21 cellular contexts compared by ENCODE assay signal in genomic region chr13:21852043-21852442, GRCh38.
DNase-seq lines count a peak whose midpoint lies in the region; ATAC-seq, FAIRE-seq and TF ChIP-seq lines count a peak whose summit lies in the region.
"Had no signal": no experiment of that assay in that cellular context is flagged by ENCODE, and none has a peak within 500 bp of the region (broad histone marks: within the 10 kb centered on the region; RNA-seq: fewer than 3 reads in every experiment).

No MANE protein-coding gene starts in this region.

- H3K4me2 ChIP-seq in IMR-90 (ENCODE audit: low read depth, low read length): no peak overlapping the region
- H3K4me2 ChIP-seq: A549, PC-9 had no signal

- no peak overlapping the region for H3K23ac ChIP-seq in IMR-90 (ENCODE audit: low read depth, low read length)

- H3K9ac ChIP-seq in IMR-90 (ENCODE audit: low read depth, low read length): no peak overlapping the region

- H3K27ac ChIP-seq in IMR-90 (ENCODE audit: insufficient read depth, low read length) (no peak overlapping the region), uterus (peak overlapping the region; percentile 45 to 56)
- H3K27ac ChIP-seq: A549, HL-60, PC-9 had no signal

- no peak overlapping the region for H2AK5ac ChIP-seq in IMR-90 (ENCODE audit: low read depth, low read length)

- H3K36me3 Mint-ChIP-seq in stimulated activated effector memory CD8-positive, alpha-beta T cell treated with anti-CD3 and anti-CD28 coated beads, Interleukin-12 subunit alpha, Interleukin-12 subunit beta, amount 100 ng/mL, for 72 hours: no peaks in the 10 kb centered on the region

- CTCF ChIA-PET in IMR-90 (lab: Yijun Ruan, JAX): no interaction called here

- intact Hi-C loops in IMR-90 (cut with micrococcal nuclease) (no loop called here), uterus (cut with DNase I; ENCODE audit: low total_unique reads) (no loop called here)

- H3K79me1 ChIP-seq in IMR-90 (ENCODE audit: low read depth in 1 of 2, low read length in 2 of 2): no peaks in the 10 kb centered on the region

- H2AK9ac ChIP-seq in IMR-90 (replicated peaks; ENCODE audit: low read depth, low read length, poor library complexity): no peak overlapping the region

- H3K27ac Mint-ChIP-seq in stimulated activated effector memory CD8-positive, alpha-beta T cell treated with anti-CD3 and anti-CD28 coated beads, Interleukin-12 subunit alpha, Interleukin-12 subunit beta, amount 100 ng/mL, for 72 hours: no peak overlapping the region

- POLR2A ChIA-PET in IMR-90 (lab: Charles Lee; ENCODE audit: unreplicated experiment): no interaction called here

- H2BK20ac ChIP-seq in IMR-90 (ENCODE audit: low read depth, low read length): no peak overlapping the region

- H3K14ac ChIP-seq in IMR-90 (replicated peaks; ENCODE audit: low read depth, low read length): no peak overlapping the region

- DNase-seq in AG20443 (ENCODE audit: low spot score) (peak; percentile 63), IMR-90 (peak; percentile 9), bronchial epithelial cell (ENCODE audit: low read depth) (peak; percentile 58), uterus (no peak), HK-2 (ENCODE audit: unreplicated experiment) (no peak), OCI-M1 (lab: John Stamatoyannopoulos, UW) (no peak)
- DNase-seq in stimulated activated effector memory CD8-positive, alpha-beta T cell treated with anti-CD3 and anti-CD28 coated beads, Interleukin-12 subunit alpha, Interleukin-12 subunit beta, amount 100 ng/mL, for 72 hours (ENCODE audit: low spot score in 2 of 2): no peak
- DNase-seq: GOT3; NCI-H1105 treated with DMSO at 0.1 percent for 48 hours; NCI-H146; NCI-H2029; NCI-H446 treated with DMSO at 0.1 percent for 48 hours; NCI-H526; NCI-H82; NK-92 treated with Interleukin-12 subunit alpha and Interleukin-12 subunit beta, amount 100 ng/mL, for 24 hours; PC-9; SHP77; T-helper 1 cell had no signal

- H2BK120ac ChIP-seq in IMR-90 (ENCODE audit: low read depth, low read length): no peak overlapping the region

- H2BK15ac ChIP-seq in IMR-90 (ENCODE audit: low read depth, low read length): no peak overlapping the region

- WGBS in IMR-90 (ENCODE audit: extremely low coverage in 2 of 2, insufficient read length in 1 of 2), 2 experiments: no CpG with 5 or more reads among the region's 1 CpG

- H3K36me3 ChIP-seq in IMR-90 (ENCODE audit: control insufficient read depth, insufficient read depth, low read length): no peaks in the 10 kb centered on the region
- H3K36me3 ChIP-seq in bronchial epithelial cell (ENCODE audit: control insufficient read depth, insufficient read depth, low read length): no peaks in the 10 kb centered on the region
- H3K36me3 ChIP-seq in uterus: no peaks in the 10 kb centered on the region
- H3K36me3 ChIP-seq: HAP-1 had no signal

- H4K5ac ChIP-seq in IMR-90 (ENCODE audit: low read depth, low read length): no peak overlapping the region

- H3K4me1 Mint-ChIP-seq in stimulated activated effector memory CD8-positive, alpha-beta T cell treated with anti-CD3 and anti-CD28 coated beads, Interleukin-12 subunit alpha, Interleukin-12 subunit beta, amount 100 ng/mL, for 72 hours: peaks cover 12% of the 10 kb centered on the region

- H3K18ac ChIP-seq in IMR-90 (ENCODE audit: low read depth, low read length): no peak overlapping the region; the same call in 1 of the 2 replicates

- H3K9me1 ChIP-seq in IMR-90 (ENCODE audit: insufficient read depth, low read length): 0 out of 2 replicates have a peak, but pooled peaks cover 3% of the 10 kb centered on the region

- H2BK5ac ChIP-seq in IMR-90 (ENCODE audit: low read depth, low read length, poor library complexity, severe bottlenecking): no peak overlapping the region

- H3K9me3 Mint-ChIP-seq in stimulated activated effector memory CD8-positive, alpha-beta T cell treated with anti-CD3 and anti-CD28 coated beads, Interleukin-12 subunit alpha, Interleukin-12 subunit beta, amount 100 ng/mL, for 72 hours: no peaks in the 10 kb centered on the region

- no peak for TF ChIP-seq RAD21 in IMR-90 (IDR thresholded peaks at IDR 0.05; ENCODE audit: low read length)

- no TSS peak for BruUV-seq in IMR-90 (replicated peaks; lab: Mats Ljungman, UMichigan)

- no peaks in the 10 kb centered on the region for H3K9me3 ChIP-seq in IMR-90 (ENCODE audit: control insufficient read depth, insufficient read depth, low read length)
- H3K9me3 ChIP-seq in uterus: no peaks in the 10 kb centered on the region
- H3K9me3 ChIP-seq: A549 had no signal

- H3K56ac ChIP-seq in IMR-90 (ENCODE audit: extremely low read depth, insufficient read depth, low read length): no peak overlapping the region

- no peak overlapping the region for H2AFZ ChIP-seq in IMR-90 (replicated peaks; ENCODE audit: low read length, poor library complexity)
- H2AFZ ChIP-seq: PC-9 had no signal

- peak; percentile 32 for ATAC-seq in IMR-90 (ENCODE audit: low read depth)
- ATAC-seq in stimulated activated effector memory CD8-positive, alpha-beta T cell treated with anti-CD3 and anti-CD28 coated beads, Interleukin-12 subunit alpha, Interleukin-12 subunit beta, amount 100 ng/mL, for 72 hours: no peak
- ATAC-seq: A549 had no signal

- H3K4me3 Mint-ChIP-seq in stimulated activated effector memory CD8-positive, alpha-beta T cell treated with anti-CD3 and anti-CD28 coated beads, Interleukin-12 subunit alpha, Interleukin-12 subunit beta, amount 100 ng/mL, for 72 hours: no peak overlapping the region

- TF ChIP-seq CTCF in IMR-90 (conservative IDR thresholded peaks at IDR 0.05; ENCODE audit: low read depth, low read length) (no peak), bronchial epithelial cell (IDR thresholded peaks at IDR 0.05; ENCODE audit: insufficient read depth, low read length, severe bottlenecking) (no peak), uterus (IDR thresholded peaks at IDR 0.05) (no peak)

- H4K20me1 ChIP-seq in IMR-90 (ENCODE audit: insufficient read depth, low read length): no peaks in the 10 kb centered on the region

- no peak for TF ChIP-seq POLR2A in IMR-90 (IDR thresholded peaks at IDR 0.05; ENCODE audit: low read depth, low read length)
- no peak for TF ChIP-seq POLR2A in uterus (IDR thresholded peaks at IDR 0.05)

- no peaks in the 10 kb centered on the region for H3K27me3 ChIP-seq in IMR-90 (ENCODE audit: control insufficient read depth, insufficient read depth, low read length)
- H3K27me3 ChIP-seq in bronchial epithelial cell (ENCODE audit: control insufficient read depth, insufficient read depth, low read length): no peaks in the 10 kb centered on the region
- no peaks in the 10 kb centered on the region for H3K27me3 ChIP-seq in uterus

- dilution Hi-C loops in IMR-90 (cut with HindIII; ENCODE audit: low sequenced_read_pairs, unreplicated experiment): no loop called here

- no peak overlapping the region for H4K91ac ChIP-seq in IMR-90 (ENCODE audit: insufficient read depth, low read depth, low read length)

- no peak overlapping the region for H3K4me3 ChIP-seq in IMR-90 (ENCODE audit: insufficient read depth, low read depth, low read length)
- H3K4me3 ChIP-seq in bronchial epithelial cell (ENCODE audit: low read depth, low read length): no peak overlapping the region
- no peak overlapping the region for H3K4me3 ChIP-seq in uterus
- H3K4me3 ChIP-seq: A549, HAP-1, PC-9 had no signal

- FAIRE-seq in bronchial epithelial cell (lab: Jason Lieb, UNC): no peak
- FAIRE-seq: A549 had no signal

- H3K4ac ChIP-seq in IMR-90 (ENCODE audit: low read depth, low read length): no peak overlapping the region

- no peak overlapping the region for H4K8ac ChIP-seq in IMR-90 (ENCODE audit: low read depth in 2 of 2, low read length in 2 of 2)

- H3K4me1 ChIP-seq in IMR-90 (ENCODE audit: control insufficient read depth, insufficient read depth, low read length): peaks cover 2% of the 10 kb centered on the region
- H3K4me1 ChIP-seq in uterus: peaks cover 0 to 7% of the 10 kb centered on the region in 2 donors
- H3K4me1 ChIP-seq: A549, HAP-1 had no signal

- in situ Hi-C loops in IMR-90 (cut with MboI; ENCODE audit: low sequenced_read_pairs): no loop called here

TF ChIP-seq in IMR-90, 13 proteins besides CTCF, POLR2A, EP300 and RAD21:
- TF ChIP-seq USF2 (IDR thresholded peaks at IDR 0.05; ENCODE audit: low read depth, low read length): no peak
- TF ChIP-seq RFX5 (IDR thresholded peaks at IDR 0.05; ENCODE audit: low read depth, low read length): no peak
- TF ChIP-seq CEBPB (IDR thresholded peaks at IDR 0.05; ENCODE audit: low read depth, low read length): no peak
- no peak for TF ChIP-seq RCOR1 (IDR thresholded peaks at IDR 0.05; ENCODE audit: insufficient replicate concordance, low read length)

Comparison
In these comparisons a context has a peak if more than half of its experiments do, and no peak if none do; other contexts are left out.
1. DNase-seq: peak in AG20443 (single experiment), IMR-90 (single experiment) and bronchial epithelial cell (single experiment); none in uterus (0 of 2), HK-2 (single experiment), OCI-M1 (single experiment) and stimulated activated effector memory CD8-positive, alpha-beta T cell treated with anti-CD3 and anti-CD28 coated beads, Interleukin-12 subunit alpha, Interleukin-12 subunit beta, amount 100 ng/mL, for 72 hours (0 of 2).